15 cellular contexts compared by ENCODE assay signal in genomic region chr1:206445116-206445515, GRCh38. TPM values are rescaled to one million over a fixed set of nuclear protein-coding genes. Genes with fewer than 3 reads are reported as not detected.
DNase-seq lines count a peak whose midpoint lies in the region; ATAC-seq and TF ChIP-seq lines count a peak whose summit lies in the region.
"Had no signal": no experiment of that assay in that cellular context is flagged by ENCODE, and none has a peak within 500 bp of the region (broad histone marks: within the 10 kb centered on the region; RNA-seq: fewer than 3 reads in every experiment).

No MANE protein-coding gene starts in this region.

- H3K4me3 Mint-ChIP-seq in type B pancreatic cell, result no peak overlapping the region
- H3K4me3 Mint-ChIP-seq: CD8-positive, alpha-beta T cell; H9 had no signal

- H3K36me3 ChIP-seq in osteoblast (ENCODE audit: insufficient read depth, low read length) (peaks cover 68% of the 10 kb centered on the region), aorta (ENCODE audit: control insufficient read depth in 1 of 2, insufficient read depth in 2 of 2, low read length in 1 of 2) (peaks cover 0 to 1% of the 10 kb centered on the region in 2 donors)

- peaks cover 19% of the 10 kb centered on the region for H3K4me1 Mint-ChIP-seq in type B pancreatic cell (ENCODE audit: unreplicated experiment)
- H3K4me1 Mint-ChIP-seq: H9 had no signal

- TF ChIP-seq CTCF in fibroblast of the aortic adventitia (IDR thresholded peaks at IDR 0.05; ENCODE audit: insufficient read depth, low read length) (no peak), osteoblast (IDR thresholded peaks at IDR 0.05; ENCODE audit: extremely low read depth, low read depth, low read length) (no peak), type B pancreatic cell (conservative IDR thresholded peaks at IDR 0.05) (no peak)

- no peaks in the 10 kb centered on the region for H3K27me3 Mint-ChIP-seq in type B pancreatic cell

- no peaks in the 10 kb centered on the region for H3K9me3 Mint-ChIP-seq in type B pancreatic cell
- H3K9me3 Mint-ChIP-seq: CD8-positive, alpha-beta T cell; H9 had no signal

- H3K27me3 ChIP-seq in osteoblast (ENCODE audit: insufficient read depth, low read length), result no peaks in the 10 kb centered on the region
- no peaks in the 10 kb centered on the region for H3K27me3 ChIP-seq in aorta (ENCODE audit: control insufficient read depth in 1 of 2, insufficient read depth in 2 of 2, low read length in 1 of 2)

- no peak overlapping the region for H2AFZ ChIP-seq in osteoblast (ENCODE audit: low read length)

- no peak overlapping the region for H3K4me2 ChIP-seq in osteoblast (ENCODE audit: insufficient read depth, low read length)

- DNase-seq in Right ventricle myocardium inferior (ENCODE audit: missing footprints), result peak; percentile 75
- DNase-seq in cardiac septum (ENCODE audit: low spot score), result no peak
- DNase-seq in fibroblast of the aortic adventitia (ENCODE audit: low read depth), result peak; percentile 76
- DNase-seq in osteoblast (ENCODE audit: insufficient read length, low spot score, missing footprints), result peak; percentile 65
- peak in 1 of 2 donors; percentile 77 for DNase-seq in aorta
- DNase-seq in amniotic stem cell (lab: John Stamatoyannopoulos, UW), result no peak
- no peak for DNase-seq in type B pancreatic cell (ENCODE audit: extremely low spot score, unreplicated experiment)
- DNase-seq: activated effector memory CD4-positive, alpha-beta T cell treated with Interleukin-2 at 50 U/mL for 16 hours; CD8-positive, alpha-beta T cell; H9; NCI-H2029 treated with DMSO at 0.1 percent for 48 hours; NCI-H526; stimulated activated CD4-positive, alpha-beta T cell treated with anti-CD3 and anti-CD28 coated beads, Interleukin-2, amount 100 ng/mL, for 24 hours had no signal

- peaks cover 2% of the 10 kb centered on the region for H4K20me1 ChIP-seq in osteoblast (ENCODE audit: insufficient read depth, low read length)

- intact Hi-C loops in Right ventricle myocardium inferior (cut with DNase I), result no loop called here
- intact Hi-C loops in cardiac septum (cut with DNase I), result no loop called here
- intact Hi-C loops in aorta (cut with DNase I), result no loop called here

- ATAC-seq in Right ventricle myocardium inferior (peak; percentile 81), aorta (ENCODE audit: low FRiP score) (peak; percentile 62), HG03378 (IDR thresholded peaks at IDR 0.05; ENCODE audit: unreplicated experiment) (no peak)
- ATAC-seq: CD8-positive, alpha-beta T cell had no signal

- H3K36me3 Mint-ChIP-seq in type B pancreatic cell, result peaks cover 50% of the 10 kb centered on the region

- H3K79me2 ChIP-seq in osteoblast (ENCODE audit: insufficient read depth, low read length), result no peaks in the 10 kb centered on the region

- H3K4me1 ChIP-seq in osteoblast (ENCODE audit: insufficient read depth, low read length), result peaks cover 4% of the 10 kb centered on the region
- no peaks in the 10 kb centered on the region for H3K4me1 ChIP-seq in aorta (ENCODE audit: control insufficient read depth in 1 of 2, insufficient read depth in 2 of 2, low read length in 2 of 2)

- no peak overlapping the region for H3K27ac Mint-ChIP-seq in type B pancreatic cell
- H3K27ac Mint-ChIP-seq: CD8-positive, alpha-beta T cell; H9 had no signal

- no peaks in the 10 kb centered on the region for H3K9me3 ChIP-seq in osteoblast (ENCODE audit: low read depth, low read length)
- no peaks in the 10 kb centered on the region for H3K9me3 ChIP-seq in aorta (ENCODE audit: control insufficient read depth, low read length)

- H3K4me3 ChIP-seq in fibroblast of the aortic adventitia (ENCODE audit: low read depth, low read length) (no peak overlapping the region), osteoblast (ENCODE audit: insufficient read depth, low read length) (no peak overlapping the region), aorta (ENCODE audit: low read length in 2 of 2) (no peak overlapping the region)

- 2 to 3% methylated on average over 4 of the region's 4 CpGs for WGBS in aorta, 2 donors

- H3K27ac ChIP-seq in osteoblast (ENCODE audit: low read depth, low read length) (no peak overlapping the region), aorta (ENCODE audit: low read depth in 1 of 2, low read length in 2 of 2) (no peak overlapping the region)

RNA-seq across cellular contexts. Expression of gene IKBKE, which starts 25.2 kb away (rescaled TPM):
- total RNA-seq in Right ventricle myocardium inferior (0.62 TPM), cardiac septum (0.97 TPM), fibroblast of the aortic adventitia (ENCODE audit: low replicate concordance) (11.5 and 67.9 TPM in 2 replicates), osteoblast (14.7 and 18.8 TPM in 2 replicates), aorta (10 to 100 TPM in 1 of 2 donors, 1 to 10 TPM in 1; 5.9 to 10.3 TPM), type B pancreatic cell (ENCODE audit: low replicate concordance) (10.7 and 13.4 TPM in 2 replicates)
- polyA plus RNA-seq in aorta, result 1 to 10 TPM; 4.3 to 4.5 TPM
- polyA plus RNA-seq: neural cell had no signal

Comparison
In these comparisons a context has a peak if more than half of its experiments do, and no peak if none do; other contexts are left out.
1. DNase-seq: peak in Right ventricle myocardium inferior (single experiment), fibroblast of the aortic adventitia (single experiment) and osteoblast (single experiment); none in cardiac septum (single experiment), amniotic stem cell (single experiment) and type B pancreatic cell (single experiment).